Comparison of ENCODE assay signal across 8 cellular contexts in genomic region chr16:83826146-83826913, GRCh38. TPM values are rescaled to one million over a fixed set of nuclear protein-coding genes. Genes with fewer than 3 reads are reported as not detected.
DNase-seq lines count a peak whose midpoint lies in the region; ATAC-seq and TF ChIP-seq lines count a peak whose summit lies in the region.

No MANE protein-coding gene starts in this region.

- H3K36me3 Mint-ChIP-seq in MCF 10A (ENCODE audit: insufficient read depth, unreplicated experiment): no peaks in the 10 kb centered on the region

- H3K9me3 ChIP-seq in GM23248 (ENCODE audit: low read depth) (no peaks in the 10 kb centered on the region), WERI-Rb-1 (ENCODE audit: severe bottlenecking) (no peaks in the 10 kb centered on the region)

- no peak overlapping the region for H3K4me3 Mint-ChIP-seq in MCF 10A (ENCODE audit: unreplicated experiment)

- POLR2A ChIA-PET in MCF 10A (lab: Yijun Ruan, JAX): interaction anchor here (1.0 to 2.0 kb wide), 6 partner anchors 10 to 128 kb away, joined by 3 to 8 read pairs (median 3); partner anchors contain the start of gene MLYCD

- no peak for ATAC-seq in HG03571 (IDR thresholded peaks at IDR 0.05; ENCODE audit: unreplicated experiment)

- H4K20me1 ChIP-seq in GM23248 (ENCODE audit: insufficient read depth): no peaks in the 10 kb centered on the region

- H3K36me3 ChIP-seq in GM23248 (ENCODE audit: low read depth) (no peaks in the 10 kb centered on the region), WERI-Rb-1 (no peaks in the 10 kb centered on the region)

- 33% methylated on average over 21 of the region's 21 CpGs for WGBS in GM23248 (ENCODE audit: low coverage in 1 of 2, low lambda C conversion rate in 2 of 2, missing lambda C conversion rate in 2 of 2), 2 experiments

- no peak overlapping the region for H3K9ac ChIP-seq in GM23248

- no peaks in the 10 kb centered on the region for H3K9me3 Mint-ChIP-seq in MCF 10A (ENCODE audit: unreplicated experiment)

- in situ Hi-C loops in GM23248 (cut with MboI): no loop called here

- peak overlapping the region; percentile 56 for H2AFZ ChIP-seq in GM23248

- no peaks in the 10 kb centered on the region for H3K79me2 ChIP-seq in GM23248 (ENCODE audit: insufficient read depth)

- DNase-seq in DMS153 treated with DMSO at 0.1 percent for 48 hours (lab: John Stamatoyannopoulos, UW; ENCODE audit: unreplicated experiment): peak; percentile 60
- peak; percentile 96 for DNase-seq in GM23248
- DNase-seq in NCI-H1105 treated with DMSO at 0.1 percent for 48 hours (lab: John Stamatoyannopoulos, UW): peak; percentile 49
- DNase-seq in WERI-Rb-1: peak; percentile 64
- peak; percentile 84 for DNase-seq in MCF 10A (ENCODE audit: unreplicated experiment)
- peak; percentile 87 for DNase-seq in iris pigment epithelial cell (ENCODE audit: low read depth)
- DNase-seq in stimulated activated CD4-positive, alpha-beta T cell treated with anti-CD3 and anti-CD28 coated beads, Interleukin-15, amount 100 ng/mL, for 1 hour (ENCODE audit: low read depth in 1 of 2, low spot score in 1 of 2): peak; percentile 56 to 70

- BruUV-seq in MCF 10A (replicated peaks; lab: Mats Ljungman, UMichigan): no TSS peak

- H3K4me1 Mint-ChIP-seq in MCF 10A (ENCODE audit: insufficient read depth, unreplicated experiment): peaks cover 8% of the 10 kb centered on the region

- H3K4me3 ChIP-seq in GM23248 (no peak overlapping the region), WERI-Rb-1 (ENCODE audit: low read depth, low read length) (no peak overlapping the region)

- H3K27ac Mint-ChIP-seq in MCF 10A (ENCODE audit: low read depth, unreplicated experiment): no peak overlapping the region

- H3K9me2 ChIP-seq in GM23248 (ENCODE audit: insufficient read depth): no peaks in the 10 kb centered on the region

- H3K4me1 ChIP-seq in GM23248 (ENCODE audit: insufficient read depth): 0 out of 2 replicates have a peak, but pooled peaks cover 4% of the 10 kb centered on the region

- intact Hi-C loops in MCF 10A (cut with micrococcal nuclease): loop anchor here (1.0 to 10.0 kb wide), 6 partner anchors 53 to 678 kb away; partner anchors contain the start of genes MEAK7 and OSGIN1

- TF ChIP-seq CTCF in WERI-Rb-1 (IDR thresholded peaks at IDR 0.05; ENCODE audit: low read depth, low read length) (peak; percentile 70), MCF 10A (IDR thresholded peaks at IDR 0.05; ENCODE audit: unreplicated experiment) (peak; percentile 87)

- no peak overlapping the region for H3K4me2 ChIP-seq in GM23248 (ENCODE audit: unreplicated experiment)

- no peaks in the 10 kb centered on the region for H3F3A ChIP-seq in GM23248 (ENCODE audit: insufficient read depth)

- no peaks in the 10 kb centered on the region for H3K27me3 Mint-ChIP-seq in MCF 10A (ENCODE audit: insufficient read depth, unreplicated experiment)

- H3K27me3 ChIP-seq in GM23248 (replicated peaks; ENCODE audit: insufficient read depth) (no peaks in the 10 kb centered on the region), WERI-Rb-1 (ENCODE audit: insufficient read depth, low read depth, severe bottlenecking) (no peaks in the 10 kb centered on the region)

- H3K27ac ChIP-seq in GM23248 (no peak overlapping the region), WERI-Rb-1 (no peak overlapping the region)

- CTCF ChIA-PET in MCF 10A (lab: Yijun Ruan, JAX): interaction anchor here (0.6 to 2.7 kb wide), 37 partner anchors 9 to 273 kb away, joined by 3 to 14 read pairs (median 4); partner anchors contain the start of gene OSGIN1

RNA-seq across cellular contexts. Expression of gene HSBP1, which starts 18.6 kb away (rescaled TPM):
- total RNA-seq in GM23248 (2014; rRNA removed; shearing (Covaris generic)): 20.7 and 32.2 TPM in 2 replicates
- 392 and 405 TPM in 2 replicates for polyA plus RNA-seq in GM23248 (2016; fragmentation: Nextera tagmentation; extraction: Ambion mirVana)
- 101 and 138 TPM in 2 replicates for total RNA-seq in MCF 10A (2022)
